In the genomic region with DNA sequence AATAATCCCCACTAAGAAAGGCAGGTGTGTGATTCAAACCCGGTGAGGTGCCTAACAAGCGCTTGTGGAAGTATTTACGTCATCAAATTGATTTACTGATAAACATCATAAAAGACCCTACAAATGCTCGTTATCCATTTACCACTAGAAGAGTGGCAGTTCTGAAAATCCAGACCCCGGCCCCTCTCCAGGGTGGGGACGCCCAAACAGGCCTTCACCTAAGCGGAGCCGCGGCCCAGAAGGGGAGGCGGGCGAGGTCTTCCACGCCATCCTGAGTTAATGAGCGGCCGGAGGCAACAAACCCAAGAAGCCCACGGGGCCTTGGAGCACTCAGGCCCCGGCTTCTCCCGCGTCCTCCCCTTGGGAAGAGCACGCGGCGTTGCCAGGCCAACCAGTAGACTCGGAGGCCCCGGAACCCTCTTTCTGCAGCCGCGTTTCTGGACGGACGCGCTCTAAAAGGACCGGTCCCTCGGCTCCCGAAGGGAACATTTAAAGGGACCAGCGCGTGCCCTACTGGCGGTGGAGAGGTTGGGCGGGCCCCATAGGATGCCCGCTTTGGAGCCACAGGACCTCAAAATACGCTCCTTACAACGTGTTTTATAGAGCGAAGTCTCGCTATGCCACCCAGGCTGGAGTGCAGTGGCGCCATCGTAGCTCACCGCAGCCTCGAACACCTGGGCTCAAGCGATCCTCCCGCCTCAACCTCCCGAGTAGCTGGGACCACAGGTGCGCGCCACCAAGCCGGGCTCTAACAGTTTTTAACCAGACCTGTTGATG, we compare ENCODE assay signal across 1 cellular context.
TF ChIP-seq lines count a peak whose summit lies in the region.

No MANE protein-coding gene starts in this region.

TF ChIP-seq in H1, 55 proteins besides CTCF, POLR2A, EP300 and RAD21 (continued from another document):
- peak; percentile 31; the same call in 1 of the 2 replicates for TF ChIP-seq SIX5 (IDR thresholded peaks at IDR 0.05; ENCODE audit: low read depth, low read length)
- no peak for TF ChIP-seq TEAD4 (IDR thresholded peaks at IDR 0.05; ENCODE audit: low read depth, low read length)
- peak; percentile 12; the same call in 1 of the 2 replicates for TF ChIP-seq USF2 (IDR thresholded peaks at IDR 0.05; ENCODE audit: low read length)
- TF ChIP-seq JUN (IDR thresholded peaks at IDR 0.05; ENCODE audit: low read depth, low read length), result no peak
- peak; percentile 85 for TF ChIP-seq TAF7 (optimal IDR thresholded peaks at IDR 0.05; ENCODE audit: borderline replicate concordance, low read depth, low read length)
- TF ChIP-seq CBX5 (IDR thresholded peaks at IDR 0.05; ENCODE audit: low read depth, low read length), result no peak
- TF ChIP-seq KDM1A (IDR thresholded peaks at IDR 0.05; ENCODE audit: borderline replicate concordance, low read length), result peak; percentile 62
- TF ChIP-seq SP1 (IDR thresholded peaks at IDR 0.05; ENCODE audit: low read depth, low read length), result peak; percentile 83
- no peak for TF ChIP-seq SP4 (IDR thresholded peaks at IDR 0.05; ENCODE audit: low read length)
- peak; percentile 85; the same call in 1 of the 2 replicates for TF ChIP-seq GABPA (IDR thresholded peaks at IDR 0.05; ENCODE audit: borderline replicate concordance, insufficient read depth, low read length)
- TF ChIP-seq SAP30 (IDR thresholded peaks at IDR 0.05; ENCODE audit: insufficient read depth, insufficient replicate concordance, low read length), result no peak
- TF ChIP-seq RBBP5 (IDR thresholded peaks at IDR 0.05; ENCODE audit: borderline replicate concordance, low read depth, low read length), result peak; percentile 76; the same call in 1 of the 2 replicates
- TF ChIP-seq, protein P1, sequence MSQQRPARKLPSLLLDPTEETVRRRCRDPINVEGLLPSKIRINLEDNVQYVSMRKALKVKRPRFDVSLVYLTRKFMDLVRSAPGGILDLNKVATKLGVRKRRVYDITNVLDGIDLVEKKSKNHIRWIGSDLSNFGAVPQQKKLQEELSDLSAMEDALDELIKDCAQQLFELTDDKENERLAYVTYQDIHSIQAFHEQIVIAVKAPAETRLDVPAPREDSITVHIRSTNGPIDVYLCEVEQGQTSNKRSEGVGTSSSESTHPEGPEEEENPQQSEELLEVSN (IDR thresholded peaks at IDR 0.05), result peak; percentile 94
- TF ChIP-seq KDM4A (IDR thresholded peaks at IDR 0.05; ENCODE audit: low read depth, low read length, severe bottlenecking), result peak; percentile 88
- TF ChIP-seq, protein P2, sequence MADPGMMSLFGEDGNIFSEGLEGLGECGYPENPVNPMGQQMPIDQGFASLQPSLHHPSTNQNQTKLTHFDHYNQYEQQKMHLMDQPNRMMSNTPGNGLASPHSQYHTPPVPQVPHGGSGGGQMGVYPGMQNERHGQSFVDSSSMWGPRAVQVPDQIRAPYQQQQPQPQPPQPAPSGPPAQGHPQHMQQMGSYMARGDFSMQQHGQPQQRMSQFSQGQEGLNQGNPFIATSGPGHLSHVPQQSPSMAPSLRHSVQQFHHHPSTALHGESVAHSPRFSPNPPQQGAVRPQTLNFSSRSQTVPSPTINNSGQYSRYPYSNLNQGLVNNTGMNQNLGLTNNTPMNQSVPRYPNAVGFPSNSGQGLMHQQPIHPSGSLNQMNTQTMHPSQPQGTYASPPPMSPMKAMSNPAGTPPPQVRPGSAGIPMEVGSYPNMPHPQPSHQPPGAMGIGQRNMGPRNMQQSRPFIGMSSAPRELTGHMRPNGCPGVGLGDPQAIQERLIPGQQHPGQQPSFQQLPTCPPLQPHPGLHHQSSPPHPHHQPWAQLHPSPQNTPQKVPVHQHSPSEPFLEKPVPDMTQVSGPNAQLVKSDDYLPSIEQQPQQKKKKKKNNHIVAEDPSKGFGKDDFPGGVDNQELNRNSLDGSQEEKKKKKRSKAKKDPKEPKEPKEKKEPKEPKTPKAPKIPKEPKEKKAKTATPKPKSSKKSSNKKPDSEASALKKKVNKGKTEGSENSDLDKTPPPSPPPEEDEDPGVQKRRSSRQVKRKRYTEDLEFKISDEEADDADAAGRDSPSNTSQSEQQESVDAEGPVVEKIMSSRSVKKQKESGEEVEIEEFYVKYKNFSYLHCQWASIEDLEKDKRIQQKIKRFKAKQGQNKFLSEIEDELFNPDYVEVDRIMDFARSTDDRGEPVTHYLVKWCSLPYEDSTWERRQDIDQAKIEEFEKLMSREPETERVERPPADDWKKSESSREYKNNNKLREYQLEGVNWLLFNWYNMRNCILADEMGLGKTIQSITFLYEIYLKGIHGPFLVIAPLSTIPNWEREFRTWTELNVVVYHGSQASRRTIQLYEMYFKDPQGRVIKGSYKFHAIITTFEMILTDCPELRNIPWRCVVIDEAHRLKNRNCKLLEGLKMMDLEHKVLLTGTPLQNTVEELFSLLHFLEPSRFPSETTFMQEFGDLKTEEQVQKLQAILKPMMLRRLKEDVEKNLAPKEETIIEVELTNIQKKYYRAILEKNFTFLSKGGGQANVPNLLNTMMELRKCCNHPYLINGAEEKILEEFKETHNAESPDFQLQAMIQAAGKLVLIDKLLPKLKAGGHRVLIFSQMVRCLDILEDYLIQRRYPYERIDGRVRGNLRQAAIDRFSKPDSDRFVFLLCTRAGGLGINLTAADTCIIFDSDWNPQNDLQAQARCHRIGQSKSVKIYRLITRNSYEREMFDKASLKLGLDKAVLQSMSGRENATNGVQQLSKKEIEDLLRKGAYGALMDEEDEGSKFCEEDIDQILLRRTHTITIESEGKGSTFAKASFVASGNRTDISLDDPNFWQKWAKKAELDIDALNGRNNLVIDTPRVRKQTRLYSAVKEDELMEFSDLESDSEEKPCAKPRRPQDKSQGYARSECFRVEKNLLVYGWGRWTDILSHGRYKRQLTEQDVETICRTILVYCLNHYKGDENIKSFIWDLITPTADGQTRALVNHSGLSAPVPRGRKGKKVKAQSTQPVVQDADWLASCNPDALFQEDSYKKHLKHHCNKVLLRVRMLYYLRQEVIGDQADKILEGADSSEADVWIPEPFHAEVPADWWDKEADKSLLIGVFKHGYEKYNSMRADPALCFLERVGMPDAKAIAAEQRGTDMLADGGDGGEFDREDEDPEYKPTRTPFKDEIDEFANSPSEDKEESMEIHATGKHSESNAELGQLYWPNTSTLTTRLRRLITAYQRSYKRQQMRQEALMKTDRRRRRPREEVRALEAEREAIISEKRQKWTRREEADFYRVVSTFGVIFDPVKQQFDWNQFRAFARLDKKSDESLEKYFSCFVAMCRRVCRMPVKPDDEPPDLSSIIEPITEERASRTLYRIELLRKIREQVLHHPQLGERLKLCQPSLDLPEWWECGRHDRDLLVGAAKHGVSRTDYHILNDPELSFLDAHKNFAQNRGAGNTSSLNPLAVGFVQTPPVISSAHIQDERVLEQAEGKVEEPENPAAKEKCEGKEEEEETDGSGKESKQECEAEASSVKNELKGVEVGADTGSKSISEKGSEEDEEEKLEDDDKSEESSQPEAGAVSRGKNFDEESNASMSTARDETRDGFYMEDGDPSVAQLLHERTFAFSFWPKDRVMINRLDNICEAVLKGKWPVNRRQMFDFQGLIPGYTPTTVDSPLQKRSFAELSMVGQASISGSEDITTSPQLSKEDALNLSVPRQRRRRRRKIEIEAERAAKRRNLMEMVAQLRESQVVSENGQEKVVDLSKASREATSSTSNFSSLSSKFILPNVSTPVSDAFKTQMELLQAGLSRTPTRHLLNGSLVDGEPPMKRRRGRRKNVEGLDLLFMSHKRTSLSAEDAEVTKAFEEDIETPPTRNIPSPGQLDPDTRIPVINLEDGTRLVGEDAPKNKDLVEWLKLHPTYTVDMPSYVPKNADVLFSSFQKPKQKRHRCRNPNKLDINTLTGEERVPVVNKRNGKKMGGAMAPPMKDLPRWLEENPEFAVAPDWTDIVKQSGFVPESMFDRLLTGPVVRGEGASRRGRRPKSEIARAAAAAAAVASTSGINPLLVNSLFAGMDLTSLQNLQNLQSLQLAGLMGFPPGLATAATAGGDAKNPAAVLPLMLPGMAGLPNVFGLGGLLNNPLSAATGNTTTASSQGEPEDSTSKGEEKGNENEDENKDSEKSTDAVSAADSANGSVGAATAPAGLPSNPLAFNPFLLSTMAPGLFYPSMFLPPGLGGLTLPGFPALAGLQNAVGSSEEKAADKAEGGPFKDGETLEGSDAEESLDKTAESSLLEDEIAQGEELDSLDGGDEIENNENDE (IDR thresholded peaks at IDR 0.05; ENCODE audit: insufficient replicate concordance, low read length), result no peak
- TF ChIP-seq, protein P3, sequence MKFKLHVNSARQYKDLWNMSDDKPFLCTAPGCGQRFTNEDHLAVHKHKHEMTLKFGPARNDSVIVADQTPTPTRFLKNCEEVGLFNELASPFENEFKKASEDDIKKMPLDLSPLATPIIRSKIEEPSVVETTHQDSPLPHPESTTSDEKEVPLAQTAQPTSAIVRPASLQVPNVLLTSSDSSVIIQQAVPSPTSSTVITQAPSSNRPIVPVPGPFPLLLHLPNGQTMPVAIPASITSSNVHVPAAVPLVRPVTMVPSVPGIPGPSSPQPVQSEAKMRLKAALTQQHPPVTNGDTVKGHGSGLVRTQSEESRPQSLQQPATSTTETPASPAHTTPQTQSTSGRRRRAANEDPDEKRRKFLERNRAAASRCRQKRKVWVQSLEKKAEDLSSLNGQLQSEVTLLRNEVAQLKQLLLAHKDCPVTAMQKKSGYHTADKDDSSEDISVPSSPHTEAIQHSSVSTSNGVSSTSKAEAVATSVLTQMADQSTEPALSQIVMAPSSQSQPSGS (IDR thresholded peaks at IDR 0.05; ENCODE audit: low read length), result no peak
- TF ChIP-seq HDAC6 (IDR thresholded peaks at IDR 0.05; ENCODE audit: low read depth, low read length), result no peak
- TF ChIP-seq TBP (IDR thresholded peaks at IDR 0.05; ENCODE audit: low read depth, low read length), result peak; percentile 93
- no peak for TF ChIP-seq BRCA1 (IDR thresholded peaks at IDR 0.05; ENCODE audit: low read depth, low read length)
- 0 out of 2 replicates have a peak, but pooled peaks have one; percentile 32 for TF ChIP-seq FOSL1 (IDR thresholded peaks at IDR 0.05; ENCODE audit: insufficient read depth, low read depth, low read length)
- peak; percentile 95 for TF ChIP-seq TAF1 (IDR thresholded peaks at IDR 0.05; ENCODE audit: low read depth, low read length)
- TF ChIP-seq KDM5A (IDR thresholded peaks at IDR 0.05; ENCODE audit: low read length), result peak; percentile 85
- peak; percentile 96 for TF ChIP-seq ASH2L (IDR thresholded peaks at IDR 0.05; ENCODE audit: low read length)
- no peak for TF ChIP-seq BACH1 (IDR thresholded peaks at IDR 0.05; ENCODE audit: low read length)
- TF ChIP-seq NRF1 (IDR thresholded peaks at IDR 0.05; ENCODE audit: low read depth, low read length), result no peak
- 0 out of 2 replicates have a peak, but pooled peaks have one; percentile 11 for TF ChIP-seq POLR2AphosphoS5 (IDR thresholded peaks at IDR 0.05; ENCODE audit: low read depth, low read length)
- TF ChIP-seq, protein P4, sequence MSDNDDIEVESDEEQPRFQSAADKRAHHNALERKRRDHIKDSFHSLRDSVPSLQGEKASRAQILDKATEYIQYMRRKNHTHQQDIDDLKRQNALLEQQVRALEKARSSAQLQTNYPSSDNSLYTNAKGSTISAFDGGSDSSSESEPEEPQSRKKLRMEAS (IDR thresholded peaks at IDR 0.05), result peak; percentile 95
- TF ChIP-seq CREB1 (IDR thresholded peaks at IDR 0.05), result no peak
- no peak for TF ChIP-seq EZH2 (IDR thresholded peaks at IDR 0.05; ENCODE audit: low read depth, low read length, severe bottlenecking)
- no peak for TF ChIP-seq CTBP2 (IDR thresholded peaks at IDR 0.05; ENCODE audit: borderline replicate concordance, insufficient read depth, insufficient read length, low read length)
- no peak for TF ChIP-seq CBX8 (IDR thresholded peaks at IDR 0.05; ENCODE audit: borderline replicate concordance, low read depth, low read length)
- no peak for TF ChIP-seq RNF2 (IDR thresholded peaks at IDR 0.05; ENCODE audit: borderline replicate concordance, low read depth, low read length, missing control alignments, poor library complexity, severe bottlenecking)
- no peak for TF ChIP-seq NANOG (IDR thresholded peaks at IDR 0.05; ENCODE audit: insufficient read depth, low read depth, low read length, poor library complexity, severe bottlenecking)
- TF ChIP-seq, protein P5, sequence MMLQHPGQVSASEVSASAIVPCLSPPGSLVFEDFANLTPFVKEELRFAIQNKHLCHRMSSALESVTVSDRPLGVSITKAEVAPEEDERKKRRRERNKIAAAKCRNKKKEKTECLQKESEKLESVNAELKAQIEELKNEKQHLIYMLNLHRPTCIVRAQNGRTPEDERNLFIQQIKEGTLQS (IDR thresholded peaks at IDR 0.05; ENCODE audit: insufficient read depth, low read depth, low read length), result no peak
- TF ChIP-seq GTF2F1 (IDR thresholded peaks at IDR 0.05; ENCODE audit: borderline replicate concordance, low read depth, low read length), result peak; percentile 87
- TF ChIP-seq POU5F1 (IDR thresholded peaks at IDR 0.05; ENCODE audit: low read depth, low read length), result no peak
- peak; percentile 87 to 97; a peak in 3 of 4 replicates for TF ChIP-seq SIN3A (conservative IDR thresholded peaks at IDR 0.05 in 1 of 2, IDR thresholded peaks at IDR 0.05 in 1 of 2; ENCODE audit: low read depth in 1 of 2, low read length in 2 of 2)
- peak; percentile 66; the same call in 1 of the 2 replicates for TF ChIP-seq JUND (IDR thresholded peaks at IDR 0.05; ENCODE audit: low read length)
- TF ChIP-seq EGR1 (IDR thresholded peaks at IDR 0.05; ENCODE audit: borderline replicate concordance, low read depth, low read length), result peak; percentile 14; the same call in 1 of the 2 replicates
- peak; percentile 71 for TF ChIP-seq CHD2 (IDR thresholded peaks at IDR 0.05; ENCODE audit: low read length)
- TF ChIP-seq YY1 (IDR thresholded peaks at IDR 0.05; ENCODE audit: low read depth, low read length), result peak; percentile 75; the same call in 1 of the 2 replicates
- TF ChIP-seq HDAC2 (IDR thresholded peaks at IDR 0.05; ENCODE audit: borderline replicate concordance in 1 of 2, low read depth in 2 of 2, low read length in 2 of 2), result peak; percentile 51 to 84; a peak in 3 of 4 replicates
- TF ChIP-seq TCF12 (IDR thresholded peaks at IDR 0.05; ENCODE audit: low read depth, low read length), result 0 out of 2 replicates have a peak, but pooled peaks have one; percentile 29
- TF ChIP-seq PHF8 (conservative IDR thresholded peaks at IDR 0.05; ENCODE audit: low read depth, low read length), result peak; percentile 79
- no peak for TF ChIP-seq RXRA (IDR thresholded peaks at IDR 0.05; ENCODE audit: insufficient read depth, low read depth, low read length)
